Comparison of ENCODE assay signal across 8 cellular contexts in genomic region chr16:69890114-69890890, GRCh38.
DNase-seq lines count a peak whose midpoint lies in the region; ATAC-seq and TF ChIP-seq lines count a peak whose summit lies in the region.

No MANE protein-coding gene starts in this region.

- peak overlapping the region; percentile 18 for H3K4me2 ChIP-seq in GM23248 (ENCODE audit: unreplicated experiment)
- H3K4me2 ChIP-seq in SK-N-SH, result no peak overlapping the region

- no peaks in the 10 kb centered on the region for H3K79me2 ChIP-seq in GM23248 (ENCODE audit: insufficient read depth)
- H3K79me2 ChIP-seq in SK-N-SH (ENCODE audit: insufficient read depth), result no peaks in the 10 kb centered on the region

- H3K4me3 ChIP-seq in GM23248, result no peak overlapping the region
- no peak overlapping the region for H3K4me3 ChIP-seq in SK-N-SH (ENCODE audit: low read depth in 2 of 2, low read length in 1 of 2)

- H3K27me3 Mint-ChIP-seq in glutamatergic neuron (ENCODE audit: unreplicated experiment) (peaks cover 2% of the 10 kb centered on the region), osteocyte (ENCODE audit: unreplicated experiment) (no peaks in the 10 kb centered on the region)

- TF ChIP-seq RAD21 in SK-N-SH (IDR thresholded peaks at IDR 0.05; ENCODE audit: low read length), result no peak

- in situ Hi-C loops in GM23248 (cut with MboI), result no loop called here
- in situ Hi-C loops in GM13976 (cut with MboI; ENCODE audit: low sequenced_read_pairs, unreplicated experiment), result no loop called here

- H3F3A ChIP-seq in GM23248 (ENCODE audit: insufficient read depth) (peaks cover 21% of the 10 kb centered on the region; the same call in 1 of the 2 replicates), SK-N-SH (replicated peaks; ENCODE audit: insufficient read depth) (no peaks in the 10 kb centered on the region)

- H3K36me3 ChIP-seq in GM23248 (ENCODE audit: low read depth), result no peaks in the 10 kb centered on the region
- peaks cover 2 to 4% of the 10 kb centered on the region in 2 experiments for H3K36me3 ChIP-seq in SK-N-SH (replicated peaks in 1 of 2; ENCODE audit: control insufficient read depth in 1 of 2, insufficient read depth in 2 of 2, low read length in 1 of 2)

- H3K9me2 ChIP-seq in GM23248 (ENCODE audit: insufficient read depth) (no peaks in the 10 kb centered on the region), SK-N-SH (no peaks in the 10 kb centered on the region)

- H3K4me1 Mint-ChIP-seq in glutamatergic neuron (ENCODE audit: low read depth, unreplicated experiment), result peaks cover 29% of the 10 kb centered on the region
- H3K4me1 Mint-ChIP-seq in osteocyte (ENCODE audit: unreplicated experiment), result peaks cover 22% of the 10 kb centered on the region

- no peak for TF ChIP-seq CTCF in SK-N-SH (IDR thresholded peaks at IDR 0.05)
- TF ChIP-seq CTCF in glutamatergic neuron (IDR thresholded peaks at IDR 0.05; ENCODE audit: partially characterized antibody, unreplicated experiment), result no peak
- TF ChIP-seq CTCF in osteocyte (IDR thresholded peaks at IDR 0.05), result no peak
- no peak for TF ChIP-seq CTCF in GM10266 (IDR thresholded peaks at IDR 0.05; ENCODE audit: control insufficient read depth, insufficient read depth, low read depth, missing control alignments)
- no peak for TF ChIP-seq CTCF in GM13976 (IDR thresholded peaks at IDR 0.05; ENCODE audit: borderline replicate concordance, control extremely low read depth, extremely low read depth, insufficient read depth, missing control alignments)

- H3K9me3 Mint-ChIP-seq in glutamatergic neuron (ENCODE audit: unreplicated experiment) (no peaks in the 10 kb centered on the region), osteocyte (ENCODE audit: unreplicated experiment) (no peaks in the 10 kb centered on the region)

- peak overlapping the region; percentile 63 for H3K9ac ChIP-seq in GM23248
- H3K9ac ChIP-seq in SK-N-SH, result no peak overlapping the region

- ATAC-seq in GM21381 (IDR thresholded peaks at IDR 0.05; ENCODE audit: unreplicated experiment), result no peak

- H4K20me1 ChIP-seq in GM23248 (ENCODE audit: insufficient read depth), result no peaks in the 10 kb centered on the region
- H4K20me1 ChIP-seq in SK-N-SH (ENCODE audit: insufficient read depth), result no peaks in the 10 kb centered on the region

- H3K27me3 ChIP-seq in GM23248 (replicated peaks; ENCODE audit: insufficient read depth), result no peaks in the 10 kb centered on the region
- H3K27me3 ChIP-seq in SK-N-SH (ENCODE audit: insufficient read depth), result no peaks in the 10 kb centered on the region

- H3K36me3 Mint-ChIP-seq in glutamatergic neuron (ENCODE audit: unreplicated experiment) (peaks cover 5% of the 10 kb centered on the region), osteocyte (ENCODE audit: unreplicated experiment) (peaks cover 31% of the 10 kb centered on the region)

- H3K9me3 ChIP-seq in GM23248 (ENCODE audit: low read depth), result no peaks in the 10 kb centered on the region
- H3K9me3 ChIP-seq in SK-N-SH, result no peaks in the 10 kb centered on the region

- DNase-seq in GM23248 (peak; percentile 63), SK-N-SH (peak; percentile 67), glutamatergic neuron (peak; percentile 55), osteocyte (ENCODE audit: extremely low spot score, unreplicated experiment) (peak; percentile 89), GOT3 (lab: John Stamatoyannopoulos, UW) (no peak), GM10266 (ENCODE audit: extremely low spot score) (no peak), GM13976 (ENCODE audit: low spot score) (no peak)

- H3K27ac ChIP-seq in GM23248 (peak overlapping the region; percentile 54), SK-N-SH (ENCODE audit: low read depth in 2 of 2, low read length in 1 of 2) (peak overlapping the region in 1 of 2 experiments; percentile 72; a peak in 2 of 4 replicates)

- peak overlapping the region; percentile 84 for H2AFZ ChIP-seq in GM23248
- H2AFZ ChIP-seq in SK-N-SH (ENCODE audit: low read depth), result no peak overlapping the region; the same call in 1 of the 2 replicates

- no peak for TF ChIP-seq EP300 in SK-N-SH (IDR thresholded peaks at IDR 0.05; ENCODE audit: borderline replicate concordance in 1 of 2, low read depth in 1 of 2, low read length in 1 of 2)

- H3K27ac Mint-ChIP-seq in glutamatergic neuron (ENCODE audit: unreplicated experiment), result peak overlapping the region; percentile 91
- peak overlapping the region; percentile 92 for H3K27ac Mint-ChIP-seq in osteocyte (ENCODE audit: unreplicated experiment)

- CTCF ChIA-PET in SK-N-SH (lab: Yijun Ruan, JAX), result interaction anchor here (1.0 to 1.2 kb wide), 3 partner anchors 17 to 93 kb away, joined by 3 to 4 read pairs (median 3); no protein-coding TSS in a partner anchor

- peaks cover 10% of the 10 kb centered on the region for H3K4me1 ChIP-seq in GM23248 (ENCODE audit: insufficient read depth)
- H3K4me1 ChIP-seq in SK-N-SH (ENCODE audit: control insufficient read depth in 1 of 2, insufficient read depth in 2 of 2, low read depth in 1 of 2, low read length in 1 of 2), result peaks cover 0 to 18% of the 10 kb centered on the region in 2 experiments; a peak in 1 of 4 replicates

- POLR2A ChIA-PET in SK-N-SH (lab: Yijun Ruan, JAX), result no interaction called here

- peak overlapping the region; percentile 13 for H3K4me3 Mint-ChIP-seq in glutamatergic neuron (ENCODE audit: unreplicated experiment)
- H3K4me3 Mint-ChIP-seq in osteocyte (ENCODE audit: unreplicated experiment), result peak overlapping the region; percentile 12

- WGBS in GM23248 (ENCODE audit: low coverage in 1 of 2, low lambda C conversion rate in 2 of 2, missing lambda C conversion rate in 2 of 2), 2 experiments, result 51% methylated on average over 17 of the region's 17 CpGs
- WGBS in SK-N-SH (ENCODE audit: low lambda C conversion rate), result 73% methylated on average over 16 of the region's 17 CpGs

TF ChIP-seq in SK-N-SH, 30 proteins besides CTCF, POLR2A, EP300 and RAD21 (continues in another document):
- TF ChIP-seq IRF3 (IDR thresholded peaks at IDR 0.05; ENCODE audit: low read depth, low read length) (no peak), TAF1 (IDR thresholded peaks at IDR 0.05; ENCODE audit: borderline replicate concordance, low read depth, low read length) (no peak), CHD2 (IDR thresholded peaks at IDR 0.05; ENCODE audit: low read length, partially characterized antibody) (peak; percentile 25), MAX (IDR thresholded peaks at IDR 0.05; ENCODE audit: low read depth) (no peak), RFX5 (IDR thresholded peaks at IDR 0.05; ENCODE audit: low read length) (no peak), MXI1 (IDR thresholded peaks at IDR 0.05; ENCODE audit: low read depth, low read length) (peak; percentile 26; the same call in 1 of the 2 replicates), JUND (IDR thresholded peaks at IDR 0.05) (no peak), ELF1 (IDR thresholded peaks at IDR 0.05) (no peak), FOSL2 (IDR thresholded peaks at IDR 0.05; ENCODE audit: borderline replicate concordance, low read depth) (no peak), POLR2AphosphoS5 (IDR thresholded peaks at IDR 0.05; ENCODE audit: low read depth, low read length) (no peak), NFIC (IDR thresholded peaks at IDR 0.05; ENCODE audit: borderline replicate concordance) (no peak), USF2 (IDR thresholded peaks at IDR 0.05; ENCODE audit: borderline replicate concordance, low read depth, low read length) (no peak), SIN3A (IDR thresholded peaks at IDR 0.05; ENCODE audit: borderline replicate concordance, low read depth, low read length) (no peak), TCF12 (IDR thresholded peaks at IDR 0.05) (no peak), RXRA (IDR thresholded peaks at IDR 0.05; ENCODE audit: borderline replicate concordance, low read depth) (no peak), YY1 (IDR thresholded peaks at IDR 0.05; ENCODE audit: low read depth) (no peak; the same call in 1 of the 2 replicates), NRF1 (IDR thresholded peaks at IDR 0.05; ENCODE audit: low read depth, low read length) (no peak), GABPA (IDR thresholded peaks at IDR 0.05; ENCODE audit: low read depth) (no peak), SMC3 (IDR thresholded peaks at IDR 0.05; ENCODE audit: low read depth, low read length) (no peak), PBX3 (IDR thresholded peaks at IDR 0.05) (peak; percentile 14; the same call in 1 of the 2 replicates), GATA2 (CRISPR knock-in tag; IDR thresholded peaks at IDR 0.05) (0 out of 2 replicates have a peak, but pooled peaks have one; percentile 34), MEF2A (IDR thresholded peaks at IDR 0.05; ENCODE audit: borderline replicate concordance, low read depth) (no peak)

Comparison
In these comparisons a context has a peak if more than half of its experiments do, and no peak if none do; other contexts are left out.
1. DNase-seq: peak in GM23248 (single experiment), SK-N-SH (single experiment), glutamatergic neuron (single experiment) and osteocyte (single experiment); none in GOT3 (single experiment), GM10266 (single experiment) and GM13976 (single experiment).